10 cellular contexts compared by ENCODE assay signal in the genomic region with DNA sequence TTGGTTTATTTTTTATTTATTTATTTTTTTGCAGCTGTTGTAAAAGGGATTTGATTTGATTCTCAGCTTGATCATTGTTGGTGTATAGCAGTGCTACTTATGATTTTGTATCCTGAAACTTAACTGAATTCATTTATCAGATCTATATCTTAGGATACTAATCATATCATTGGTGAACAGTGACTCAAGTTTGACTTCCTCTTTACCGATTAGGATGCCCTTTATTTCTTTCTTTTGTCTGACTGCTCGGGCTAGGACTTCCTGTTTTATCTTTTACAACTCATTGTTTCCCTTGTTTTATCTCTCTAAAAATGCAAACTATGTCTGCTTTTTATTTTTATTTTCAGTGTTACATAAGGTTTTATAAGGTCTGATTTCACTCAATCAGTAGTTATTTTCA. TPM values are rescaled to one million over a fixed set of nuclear protein-coding genes. Genes with fewer than 3 reads are reported as not detected.
A peak's percentile ranks its signal among the peaks of the same experiment; 100 is the strongest.
DNase-seq lines count a peak whose midpoint lies in the region; ATAC-seq, FAIRE-seq and TF ChIP-seq lines count a peak whose summit lies in the region.
"Had no signal": no experiment of that assay in that cellular context is flagged by ENCODE, and none has a peak within 500 bp of the region (broad histone marks: within the 10 kb centered on the region; RNA-seq: fewer than 3 reads in every experiment).

No MANE protein-coding gene starts in this region.

- intact Hi-C loops in PC-3 (cut with micrococcal nuclease), result no loop called here
- intact Hi-C loops in dorsolateral prefrontal cortex (cut with DNase I), result no loop called here

- POLR2A ChIA-PET in PC-3 (lab: Charles Lee; ENCODE audit: unreplicated experiment), result no interaction called here

- H3K9me2 ChIP-seq in PC-3 (replicated peaks; ENCODE audit: low read length), result no peaks in the 10 kb centered on the region

- peak; percentile 47 for ATAC-seq in GM19452 (IDR thresholded peaks at IDR 0.05; ENCODE audit: unreplicated experiment)
- no peak for ATAC-seq in PC-3
- ATAC-seq in GM18502 (IDR thresholded peaks at IDR 0.05; ENCODE audit: poor library complexity, unreplicated experiment), result no peak

- no peaks in the 10 kb centered on the region for H3F3A ChIP-seq in PC-3 (ENCODE audit: low read length, unreplicated experiment)

- no peaks in the 10 kb centered on the region for H3K9me3 ChIP-seq in PC-3 (ENCODE audit: low read length)

- H3K4me3 ChIP-seq in PC-3 (ENCODE audit: low read length) (no peak overlapping the region), dorsolateral prefrontal cortex (no peak overlapping the region)
- H3K4me3 ChIP-seq: vagina had no signal

- H3K36me3 ChIP-seq in PC-3 (ENCODE audit: low read depth, low read length), result peaks cover 18% of the 10 kb centered on the region; the same call in 1 of the 2 replicates

- H4K20me1 ChIP-seq in PC-3 (ENCODE audit: low read length), result no peaks in the 10 kb centered on the region

- H3K4me2 ChIP-seq in PC-3 (ENCODE audit: low read length), result 0 out of 2 replicates have a peak overlapping the region, but pooled peaks have one; percentile 23

- CTCF ChIA-PET in PC-3 (lab: Charles Lee), result no interaction called here

- BruUV-seq in PC-3 (replicated peaks; lab: Mats Ljungman, UMichigan), result no TSS peak

- H3K4me1 ChIP-seq in PC-3 (ENCODE audit: insufficient read depth, low read length), result peaks cover 21% of the 10 kb centered on the region

- H3K79me2 ChIP-seq in PC-3 (ENCODE audit: low read length), result no peaks in the 10 kb centered on the region

- FAIRE-seq in endometrium (lab: Jason Lieb, UNC), result peak; percentile 8

- H3K27me3 ChIP-seq in PC-3 (ENCODE audit: low read length) (no peaks in the 10 kb centered on the region), dorsolateral prefrontal cortex (no peaks in the 10 kb centered on the region)
- H3K27me3 ChIP-seq: vagina had no signal

- H2AFZ ChIP-seq in PC-3 (ENCODE audit: low read length), result no peak overlapping the region

- no peak for TF ChIP-seq CTCF in PC-3 (conservative IDR thresholded peaks at IDR 0.05; ENCODE audit: low read depth, low read length)
- TF ChIP-seq CTCF in dorsolateral prefrontal cortex (IDR thresholded peaks at IDR 0.05 in 54 of 56, conservative IDR thresholded peaks at IDR 0.05 in 2 of 56; ENCODE audit: low read depth in 1 of 56, partially characterized antibody in 56 of 56), result no peak

- H3K9ac ChIP-seq in PC-3 (ENCODE audit: low read length), result no peak overlapping the region

- H3K27ac ChIP-seq in PC-3 (ENCODE audit: low read length) (no peak overlapping the region), dorsolateral prefrontal cortex (peak overlapping the region in 2 of 59 donors; percentile 11 to 36)
- H3K27ac ChIP-seq: vagina had no signal

- DNase-seq in A172 (ENCODE audit: low spot score), result peak; percentile 37
- DNase-seq in PC-3, result no peak
- DNase-seq in islet precursor cell, result no peak
- DNase-seq in stimulated activated CD4-positive, alpha-beta T cell treated with anti-CD3 and anti-CD28 coated beads, Interleukin-1b, Interleukin-23, amount 100 ng/mL, for 48 hours, result no peak
- DNase-seq in dorsolateral prefrontal cortex, result no peak
- DNase-seq: NCI-H1930 had no signal

RNA-seq across cellular contexts. Expression of gene SP100, which starts 23.6 kb away (rescaled TPM):
- 60.7 and 66.5 TPM in 2 replicates for total RNA-seq in A172 (2014; rRNA removed; shearing (Covaris generic))
- total RNA-seq in PC-3 (2014; rRNA removed) (42.5 and 49.8 TPM in 2 replicates), dorsolateral prefrontal cortex (10 to 100 TPM in 116 of 120 experiments, 1 to 10 TPM in 4; 7.2 to 42.1 (median 19.4) TPM)
